ENCODE assay signal across 8 cellular contexts in genomic region chr10:110168601-110169481, GRCh38. TPM values are rescaled to one million over a fixed set of nuclear protein-coding genes. Genes with fewer than 3 reads are reported as not detected.
A peak's percentile ranks its signal among the peaks of the same experiment; 100 is the strongest.
DNase-seq lines count a peak whose midpoint lies in the region; ATAC-seq and TF ChIP-seq lines count a peak whose summit lies in the region.

No MANE protein-coding gene starts in this region.

- peak; percentile 74 for ATAC-seq in activated CD4-positive, alpha-beta T cell treated with anti-CD3 and anti-CD28 coated beads for 36 hours
- ATAC-seq in sciatic nerve: peak; percentile 36

- TF ChIP-seq CTCF in cardiac muscle cell (IDR thresholded peaks at IDR 0.05; ENCODE audit: low read depth, low read length): no peak
- no peak for TF ChIP-seq CTCF in brain microvascular endothelial cell (IDR thresholded peaks at IDR 0.05; ENCODE audit: low read depth, low read length, missing control alignments)

- H3K27ac Mint-ChIP-seq in activated CD4-positive, alpha-beta T cell treated with anti-CD3 and anti-CD28 coated beads for 36 hours: no peak overlapping the region

- no peaks in the 10 kb centered on the region for H3K9me3 Mint-ChIP-seq in activated CD4-positive, alpha-beta T cell treated with anti-CD3 and anti-CD28 coated beads for 36 hours (ENCODE audit: low read depth)

- H3K27ac ChIP-seq in cardiac muscle cell (peak overlapping the region; percentile 31), brain microvascular endothelial cell (no peak overlapping the region)

- H3K4me1 Mint-ChIP-seq in activated CD4-positive, alpha-beta T cell treated with anti-CD3 and anti-CD28 coated beads for 36 hours: peaks cover 26% of the 10 kb centered on the region

- H3K4me1 ChIP-seq in cardiac muscle cell (ENCODE audit: low read depth): peaks cover 25% of the 10 kb centered on the region

- peak; percentile 34 for DNase-seq in activated CD4-positive, alpha-beta T cell treated with anti-CD3 and anti-CD28 coated beads for 36 hours
- DNase-seq in activated CD4-positive, alpha-beta T cell treated with anti-CD3 and anti-CD28 coated beads for 4 hours: no peak
- DNase-seq in HT-29 (ENCODE audit: low spot score): peak; percentile 22
- peak in 1 of 2 donors; percentile 51 for DNase-seq in cardiac muscle cell (ENCODE audit: low read depth in 1 of 2, low spot score in 1 of 2)
- no peak for DNase-seq in sciatic nerve (ENCODE audit: low spot score)
- no peak for DNase-seq in NCI-H1048 (lab: John Stamatoyannopoulos, UW)
- no peak for DNase-seq in brain microvascular endothelial cell
- DNase-seq in stimulated activated CD4-positive, alpha-beta T cell treated with anti-CD3 and anti-CD28 coated beads, Interleukin-4, amount 100 ng/mL, for 4 hours: no peak

- POLR2A ChIA-PET in activated CD4-positive, alpha-beta T cell treated with anti-CD3 and anti-CD28 coated beads for 36 hours (lab: Charles Lee): no interaction called here

- peaks cover 63% of the 10 kb centered on the region for H3K27me3 Mint-ChIP-seq in activated CD4-positive, alpha-beta T cell treated with anti-CD3 and anti-CD28 coated beads for 36 hours

- H3K4me3 ChIP-seq in cardiac muscle cell (no peak overlapping the region), brain microvascular endothelial cell (ENCODE audit: low read depth, low read length) (no peak overlapping the region)

- no peaks in the 10 kb centered on the region for H3K36me3 ChIP-seq in cardiac muscle cell
- H3K36me3 ChIP-seq in brain microvascular endothelial cell (replicated peaks): no peaks in the 10 kb centered on the region

- H3K27me3 ChIP-seq in cardiac muscle cell (no peaks in the 10 kb centered on the region), brain microvascular endothelial cell (replicated peaks) (peaks cover 25% of the 10 kb centered on the region)

- intact Hi-C loops in activated CD4-positive, alpha-beta T cell treated with anti-CD3 and anti-CD28 coated beads for 36 hours (cut with DNase I, micrococcal nuclease): no loop called here
- intact Hi-C loops in sciatic nerve (cut with DNase I): no loop called here

- H3K36me3 Mint-ChIP-seq in activated CD4-positive, alpha-beta T cell treated with anti-CD3 and anti-CD28 coated beads for 36 hours (ENCODE audit: low read depth): no peaks in the 10 kb centered on the region

- CTCF ChIA-PET in activated CD4-positive, alpha-beta T cell treated with anti-CD3 and anti-CD28 coated beads for 36 hours (lab: Charles Lee): interaction anchor here (0.8 to 1.5 kb wide), 5 partner anchors 12 to 285 kb away, joined by 3 read pairs; no protein-coding TSS in a partner anchor

- in situ Hi-C loops in brain microvascular endothelial cell (cut with HindIII; ENCODE audit: low pct_ligation_motif_present, low sequenced_read_pairs): no loop called here

- H3K9me3 ChIP-seq in cardiac muscle cell (ENCODE audit: low read depth): no peaks in the 10 kb centered on the region

- H3K4me3 Mint-ChIP-seq in activated CD4-positive, alpha-beta T cell treated with anti-CD3 and anti-CD28 coated beads for 36 hours: no peak overlapping the region

RNA-seq across cellular contexts. Expression of gene MXI1, which starts 38.6 kb away (rescaled TPM):
- total RNA-seq in activated CD4-positive, alpha-beta T cell treated with anti-CD3 and anti-CD28 coated beads for 36 hours: 10 to 100 TPM; 49.7 to 75.7 TPM
- total RNA-seq in HT-29 (2014; rRNA removed; shearing (Covaris generic)): 18.1 and 19.8 TPM in 2 replicates
- 48.2 and 55.0 TPM in 2 replicates for total RNA-seq in cardiac muscle cell
- polyA plus RNA-seq in cardiac muscle cell: 68.4 and 69.8 TPM in 2 replicates
- total RNA-seq in sciatic nerve: 72.2 TPM

Comparison
In these comparisons a context has a peak if more than half of its experiments do, and no peak if none do; other contexts are left out.
1. DNase-seq: peak in activated CD4-positive, alpha-beta T cell treated with anti-CD3 and anti-CD28 coated beads for 36 hours (single experiment) and HT-29 (single experiment); none in activated CD4-positive, alpha-beta T cell treated with anti-CD3 and anti-CD28 coated beads for 4 hours (0 of 2), sciatic nerve (single experiment), NCI-H1048 (single experiment), brain microvascular endothelial cell (single experiment) and stimulated activated CD4-positive, alpha-beta T cell treated with anti-CD3 and anti-CD28 coated beads, Interleukin-4, amount 100 ng/mL, for 4 hours (0 of 2).